In the genomic region with DNA sequence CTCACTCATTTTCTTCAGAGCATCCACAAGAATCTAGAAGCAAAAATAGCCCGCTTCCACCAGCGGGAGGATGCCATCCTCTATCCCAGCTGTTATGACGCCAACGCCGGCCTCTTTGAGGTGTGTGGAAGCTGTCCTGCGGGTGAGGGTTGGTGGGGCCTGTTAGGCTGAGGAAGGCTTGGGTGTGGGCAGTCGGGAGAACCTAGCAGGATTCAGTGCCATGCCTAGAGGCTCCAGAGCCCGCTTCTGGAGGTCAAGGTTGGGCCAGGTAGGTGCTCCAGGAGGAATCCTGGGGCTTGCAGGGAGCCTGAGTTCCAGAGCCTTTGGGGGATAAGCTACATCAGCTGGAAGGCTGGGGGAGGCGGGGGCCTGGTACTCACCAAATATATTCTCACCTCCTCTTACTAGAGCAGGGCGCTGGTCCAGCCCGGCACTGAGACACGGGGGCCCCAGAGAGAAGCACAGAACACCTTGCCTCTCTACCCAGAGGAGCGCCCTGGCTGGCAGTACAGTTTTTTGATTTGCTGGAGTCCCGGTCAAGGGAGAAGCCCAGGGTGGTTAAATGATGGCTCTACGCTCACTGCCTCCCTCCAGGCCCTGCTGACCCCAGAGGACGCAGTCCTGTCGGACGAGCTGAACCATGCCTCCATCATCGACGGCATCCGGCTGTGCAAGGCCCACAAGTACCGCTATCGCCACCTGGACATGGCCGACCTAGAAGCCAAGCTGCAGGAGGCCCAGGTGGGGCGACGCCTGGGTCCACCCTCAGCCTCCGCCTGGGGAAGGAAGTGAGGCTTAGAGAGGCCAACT, we compare ENCODE assay signal across 24 cellular contexts. TPM values are rescaled to one million over a fixed set of nuclear protein-coding genes. Genes with fewer than 3 reads are reported as not detected.
"Had no signal": no experiment of that assay in that cellular context is flagged by ENCODE, and none has a peak within 500 bp of the region (broad histone marks: within the 10 kb centered on the region; RNA-seq: fewer than 3 reads in every experiment).

No MANE protein-coding gene starts in this region.

- H3K27me3 Mint-ChIP-seq: T-helper 17 cell had no signal

- H3K27ac ChIP-seq: breast epithelium, Peyer's patch had no signal

- H3K27me3 ChIP-seq: breast epithelium, Peyer's patch had no signal

- H3K36me3 ChIP-seq: breast epithelium had no signal

- H3K9me3 Mint-ChIP-seq: activated CD8-positive, alpha-beta T cell treated with anti-CD3 and anti-CD28 coated beads for 36 hours; activated T-cell treated with anti-CD3 and anti-CD28 coated beads, Interleukin-2, amount 50 U/mL, for 72 hours; activated T-helper 2 cell treated with anti-CD3 and anti-CD28 coated beads, Interferon-gamma antibody, Interleukin-2, Interleukin-4, amounts not matched to agents 10 μg/mL and 5 μg/mL and 100 μg/mL, durations not matched to agents 14 hours and 24 hours and 36 hours; WTC11 had no signal

- H3K27ac Mint-ChIP-seq: activated CD8-positive, alpha-beta T cell treated with anti-CD3 and anti-CD28 coated beads for 36 hours; activated T-cell treated with anti-CD3 and anti-CD28 coated beads, Interleukin-2, amount 50 U/mL, for 72 hours; activated T-helper 2 cell treated with anti-CD3 and anti-CD28 coated beads, Interferon-gamma antibody, Interleukin-2, Interleukin-4, amounts not matched to agents 10 μg/mL and 5 μg/mL and 100 μg/mL, durations not matched to agents 14 hours and 24 hours and 36 hours; T-helper 17 cell; WTC11 had no signal

- H3K4me3 Mint-ChIP-seq: activated CD8-positive, alpha-beta T cell treated with anti-CD3 and anti-CD28 coated beads for 36 hours; activated T-cell treated with anti-CD3 and anti-CD28 coated beads, Interleukin-2, amount 50 U/mL, for 72 hours; T-helper 17 cell; WTC11 had no signal

- H3K4me3 ChIP-seq: breast epithelium, Peyer's patch had no signal

- ATAC-seq: activated CD8-positive, alpha-beta T cell treated with anti-CD3 and anti-CD28 coated beads for 36 hours; activated T-cell treated with anti-CD3 and anti-CD28 coated beads, Interleukin-2, amount 50 U/mL, for 72 hours; T-helper 17 cell; WTC11 had no signal

- H3K9me3 ChIP-seq: breast epithelium, Peyer's patch had no signal

- DNase-seq: activated CD8-positive, alpha-beta memory T cell treated with anti-CD3 and anti-CD28 coated beads, Interleukin-2, amount 50 U/mL, for 4 hours; activated CD8-positive, alpha-beta T cell treated with anti-CD3 and anti-CD28 coated beads for 36 hours; activated gamma-delta T cell treated with Interleukin-2 at 50 U/mL for 16 hours; activated naive CD4-positive, alpha-beta T cell treated with anti-CD3 and anti-CD28 coated beads, Interleukin-2, amount 50 U/mL, for 16 hours; activated T-cell treated with anti-CD3 and anti-CD28 coated beads, Interleukin-2, amount 50 U/mL, for 72 hours; aorta; central memory CD4-positive, alpha-beta T cell; Karpas-422; MM.1S; NCI-H1105; NCI-H1436; NCI-H1694 treated with DMSO at 0.1 percent for 48 hours; NCI-H2029 treated with DMSO at 0.1 percent for 48 hours; NCI-H345; NCI-H510A treated with DMSO at 0.1 percent for 48 hours; NCI-H69; NK-92 treated with Interleukin-12 subunit alpha and Interleukin-12 subunit beta, amount 100 ng/mL, for 24 hours; Peyer's patch; SHP77 treated with DMSO at 0.1 percent for 48 hours; T-helper 17 cell; T-helper 9 cell had no signal

RNA-seq across cellular contexts. Expression of a gene that starts 10.1 kb away (rescaled TPM):
- total RNA-seq: activated CD8-positive, alpha-beta T cell treated with anti-CD3 and anti-CD28 coated beads for 36 hours; aorta; Peyer's patch; T-helper 17 cell had no signal
